In the genomic region with DNA sequence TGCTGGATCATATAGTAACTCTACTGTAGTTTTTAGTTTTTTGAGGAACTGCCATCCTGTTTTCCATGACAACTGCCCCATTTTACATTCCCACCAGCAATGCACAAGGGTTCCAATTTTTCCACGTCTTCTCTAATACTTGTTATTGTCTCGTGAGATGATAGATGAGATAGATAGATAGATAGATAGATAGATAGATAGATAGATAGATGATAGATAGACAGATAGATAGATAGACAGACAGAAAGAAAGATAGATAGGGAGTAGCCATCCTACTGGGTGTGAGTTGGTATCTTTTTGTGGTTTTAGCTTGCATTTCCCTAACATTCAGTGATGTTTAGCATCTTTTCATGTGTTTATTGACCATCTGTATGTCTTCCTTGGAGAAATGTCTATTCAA, we compare ENCODE assay signal across 25 cellular contexts.
"Had no signal": no experiment of that assay in that cellular context is flagged by ENCODE, and none has a peak within 500 bp of the region (broad histone marks: within the 10 kb centered on the region; RNA-seq: fewer than 3 reads in every experiment).

No MANE protein-coding gene starts in this region.

- H2AFZ ChIP-seq: neural progenitor cell had no signal

- H3K4me3 ChIP-seq: left ventricle myocardium inferior, lung, neural progenitor cell, pancreas, prostate gland, spleen, suprapubic skin, thoracic aorta, tibial artery, upper lobe of right lung had no signal

- H3K27me3 ChIP-seq: neural progenitor cell, pancreas, suprapubic skin, upper lobe of right lung had no signal

- H3K36me3 ChIP-seq: left ventricle myocardium inferior, neural progenitor cell, neutrophil, pancreas, prostate gland, spleen, suprapubic skin, thoracic aorta, tibial artery, upper lobe of right lung had no signal

- H3K9ac ChIP-seq: neural progenitor cell had no signal

- ATAC-seq: natural killer cell; pancreas; right cardiac atrium; sciatic nerve; stimulated activated effector memory CD8-positive, alpha-beta T cell treated with anti-CD3 and anti-CD28 coated beads, Interleukin-12 subunit alpha, Interleukin-12 subunit beta, amount 100 ng/mL, for 72 hours; upper lobe of right lung had no signal

- H3K4me1 ChIP-seq: left ventricle myocardium inferior, pancreas, prostate gland, spleen, suprapubic skin, tibial artery, upper lobe of right lung had no signal

- H3K4me2 ChIP-seq: neural progenitor cell had no signal

- DNase-seq: islet precursor cell; left ventricle myocardium inferior; mesendoderm; naive B cell; natural killer cell; nephron progenitor cell; pancreas; posterior cingulate gyrus; retina; right cardiac atrium; small intestine; spleen; stimulated activated CD4-positive, alpha-beta T cell treated with anti-CD3 and anti-CD28 coated beads, Interleukin-4, amount 100 ng/mL, for 24 hours; stimulated activated naive CD4-positive, alpha-beta T cell; tibial artery; upper lobe of right lung had no signal

- FAIRE-seq: pancreas, small intestine, urothelium cell line had no signal

- H3K27ac ChIP-seq: left ventricle myocardium inferior, neural progenitor cell, neutrophil, pancreas, prostate gland, spleen, suprapubic skin, thoracic aorta, tibial artery, upper lobe of right lung had no signal

- H3K9me3 ChIP-seq: left ventricle myocardium inferior, neutrophil, pancreas, prostate gland, suprapubic skin, upper lobe of right lung had no signal
